15 cellular contexts compared by ENCODE assay signal in the genomic region with DNA sequence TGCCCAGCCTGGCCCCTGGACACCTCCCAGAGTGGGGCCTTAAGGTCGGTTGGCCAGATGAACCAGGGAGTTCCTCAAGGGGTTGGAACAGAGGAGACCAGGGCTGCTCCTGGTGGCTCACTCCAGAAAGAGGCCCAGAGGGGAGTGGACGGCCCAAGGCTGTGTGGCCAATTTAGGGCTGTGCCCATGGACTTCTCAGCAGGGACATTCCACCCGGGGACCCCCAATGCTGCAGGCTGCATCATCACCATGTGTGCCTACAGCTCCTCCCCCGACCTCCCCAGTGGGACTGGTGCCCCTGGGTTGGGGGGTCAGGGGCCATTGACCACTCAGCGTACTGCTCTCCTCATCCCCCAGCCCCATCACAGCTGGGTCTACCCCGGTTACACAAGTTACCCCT. TPM values are rescaled to one million over a fixed set of nuclear protein-coding genes. Genes with fewer than 3 reads are reported as not detected.
A peak's percentile ranks its signal among the peaks of the same experiment; 100 is the strongest.
DNase-seq lines count a peak whose midpoint lies in the region; ATAC-seq and TF ChIP-seq lines count a peak whose summit lies in the region.
"Had no signal": no experiment of that assay in that cellular context is flagged by ENCODE, and none has a peak within 500 bp of the region (broad histone marks: within the 10 kb centered on the region; RNA-seq: fewer than 3 reads in every experiment).

No MANE protein-coding gene starts in this region.

- H2BK5ac ChIP-seq in trophoblast cell (ENCODE audit: low read depth, low read length, poor library complexity) = peak overlapping the region; percentile 58

- H3K4me1 Mint-ChIP-seq in endodermal cell = peaks cover 18% of the 10 kb centered on the region
- H3K4me1 Mint-ChIP-seq: CD4-positive, alpha-beta memory T cell had no signal

- H3K9me3 ChIP-seq in BLaER1 treated with 17β-estradiol and CSF1 and Interleukin-3, amounts not matched to agents 10 nM and 100 nM (replicated peaks in 1 of 11) = no peaks in the 10 kb centered on the region
- H3K9me3 ChIP-seq in endodermal cell (ENCODE audit: control insufficient read depth, low read length) (no peaks in the 10 kb centered on the region), trophoblast cell (ENCODE audit: insufficient read depth, low read depth, low read length) (no peaks in the 10 kb centered on the region), aorta (ENCODE audit: control insufficient read depth, low read length) (no peaks in the 10 kb centered on the region)

- H3K4ac ChIP-seq in trophoblast cell (ENCODE audit: low read depth, low read length) = no peak overlapping the region

- H3K79me2 ChIP-seq in trophoblast cell (ENCODE audit: control insufficient read depth, insufficient read depth, low read length, poor library complexity) = peaks cover 3% of the 10 kb centered on the region

- no peaks in the 10 kb centered on the region for H3K27me3 ChIP-seq in BLaER1 treated with 17β-estradiol and CSF1 and Interleukin-3, amounts not matched to agents 10 nM and 100 nM
- H3K27me3 ChIP-seq in endodermal cell (ENCODE audit: control insufficient read depth, insufficient read depth, low read length, poor library complexity, severe bottlenecking) (no peaks in the 10 kb centered on the region), trophoblast cell (ENCODE audit: insufficient read depth, low read length) (no peaks in the 10 kb centered on the region), aorta (ENCODE audit: control insufficient read depth in 1 of 2, insufficient read depth in 2 of 2, low read length in 1 of 2) (no peaks in the 10 kb centered on the region)

- H3K4me1 ChIP-seq in BLaER1 treated with 17β-estradiol and CSF1 and Interleukin-3, amounts not matched to agents 10 nM and 100 nM = peaks cover 36 to 81% (median 72%) of the 10 kb centered on the region in 10 experiments
- peaks cover 4% of the 10 kb centered on the region for H3K4me1 ChIP-seq in endodermal cell (ENCODE audit: control insufficient read depth, insufficient read depth, low read length)
- H3K4me1 ChIP-seq in trophoblast cell (ENCODE audit: control insufficient read depth in 1 of 2, insufficient read depth in 2 of 2, low read length in 2 of 2) = peaks cover 36 to 50% of the 10 kb centered on the region in 2 experiments
- H3K4me1 ChIP-seq in aorta (ENCODE audit: control insufficient read depth in 1 of 2, insufficient read depth in 2 of 2, low read length in 2 of 2) = no peaks in the 10 kb centered on the region

- WGBS in endodermal cell (ENCODE audit: insufficient coverage in 1 of 2, insufficient read length in 1 of 2), 2 experiments = 77 to 86% methylated on average over 3 to 6 of the region's 6 CpGs
- WGBS in trophoblast cell (ENCODE audit: extremely low coverage, insufficient coverage, insufficient read length) = no CpG with 5 or more reads among the region's 6 CpGs
- 74 to 78% methylated on average over 6 of the region's 6 CpGs for WGBS in aorta, 2 donors

- H2BK120ac ChIP-seq in trophoblast cell (ENCODE audit: insufficient read depth, low read length, poor library complexity) = peak overlapping the region; percentile 56

- ATAC-seq in aorta (ENCODE audit: low FRiP score) (peak; percentile 5), HG03159 (IDR thresholded peaks at IDR 0.05; ENCODE audit: unreplicated experiment) (no peak)

- no peaks in the 10 kb centered on the region for H3K36me3 ChIP-seq in BLaER1 treated with 17β-estradiol and CSF1 and Interleukin-3, amounts not matched to agents 10 nM and 100 nM
- no peaks in the 10 kb centered on the region for H3K36me3 ChIP-seq in endodermal cell (ENCODE audit: control insufficient read depth, insufficient read depth, low read length)
- H3K36me3 ChIP-seq in trophoblast cell (ENCODE audit: control insufficient read depth in 1 of 2, insufficient read depth in 2 of 2, low read length in 2 of 2) = no peaks in the 10 kb centered on the region
- no peaks in the 10 kb centered on the region for H3K36me3 ChIP-seq in aorta (ENCODE audit: control insufficient read depth in 1 of 2, insufficient read depth in 2 of 2, low read length in 1 of 2)

- no peak overlapping the region for H3K4me3 Mint-ChIP-seq in endodermal cell
- H3K4me3 Mint-ChIP-seq: CD4-positive, alpha-beta memory T cell had no signal

- peak overlapping the region in 8 of 11 experiments; percentile 7 to 85 (median 52); a peak in 9 of 22 replicates for H3K9ac ChIP-seq in BLaER1 treated with 17β-estradiol and CSF1 and Interleukin-3, amounts not matched to agents 10 nM and 100 nM
- H3K9ac ChIP-seq in endodermal cell (ENCODE audit: extremely low read depth, low read length, poor library complexity, severe bottlenecking) (no peak overlapping the region), trophoblast cell (ENCODE audit: low read length) (no peak overlapping the region)

- H3K18ac ChIP-seq in trophoblast cell (ENCODE audit: low read length) = peak overlapping the region; percentile 72

- peaks cover 3% of the 10 kb centered on the region for H3K27me3 Mint-ChIP-seq in endodermal cell (ENCODE audit: insufficient read depth)

- peaks cover 31% of the 10 kb centered on the region for H3K79me1 ChIP-seq in trophoblast cell (ENCODE audit: low read length)

- peak overlapping the region; percentile 79 for H4K91ac ChIP-seq in trophoblast cell (ENCODE audit: low read depth, low read length)

- H3K4me3 ChIP-seq in BLaER1 treated with 17β-estradiol and CSF1 and Interleukin-3, amounts not matched to agents 10 nM and 100 nM = no peak overlapping the region
- H3K4me3 ChIP-seq in endodermal cell (ENCODE audit: low read length) = no peak overlapping the region
- H3K4me3 ChIP-seq in trophoblast cell (ENCODE audit: low read depth, low read length) = no peak overlapping the region
- no peak overlapping the region for H3K4me3 ChIP-seq in aorta (ENCODE audit: low read length in 2 of 2)

- DNase-seq in endodermal cell (no peak), trophoblast cell (no peak), aorta (no peak), amniotic stem cell (lab: John Stamatoyannopoulos, UW) (no peak)
- DNase-seq in activated CD4-positive, alpha-beta T cell treated with anti-CD3 and anti-CD28 coated beads for 48 hours = no peak
- DNase-seq: 8988T; ACHN; CD4-positive, alpha-beta memory T cell; DMS153; DND-41; GDM1 had no signal

- peak overlapping the region in 9 of 11 experiments; percentile 8 to 97 (median 82); a peak in 17 of 22 replicates for H3K27ac ChIP-seq in BLaER1 treated with 17β-estradiol and CSF1 and Interleukin-3, amounts not matched to agents 10 nM and 100 nM
- H3K27ac ChIP-seq in endodermal cell (ENCODE audit: low read depth, low read length) = peak overlapping the region; percentile 53
- no peak overlapping the region for H3K27ac ChIP-seq in trophoblast cell (ENCODE audit: low read depth, low read length)
- H3K27ac ChIP-seq in aorta (ENCODE audit: low read depth in 1 of 2, low read length in 2 of 2) = no peak overlapping the region
- H3K27ac ChIP-seq: C4-2B, HL-60 had no signal

- H3K36me3 Mint-ChIP-seq in endodermal cell (ENCODE audit: low read depth) = no peaks in the 10 kb centered on the region
- H3K36me3 Mint-ChIP-seq: CD4-positive, alpha-beta memory T cell had no signal

- H3K4me2 ChIP-seq in BLaER1 treated with 17β-estradiol and CSF1 and Interleukin-3, amounts not matched to agents 10 nM and 100 nM = peak overlapping the region; percentile 33 to 96 (median 84)
- H3K4me2 ChIP-seq in trophoblast cell (ENCODE audit: low read length) = no peak overlapping the region

- peak overlapping the region; percentile 94 for H2BK12ac ChIP-seq in trophoblast cell (ENCODE audit: low read length)

- no peak overlapping the region for H4K12ac ChIP-seq in trophoblast cell (ENCODE audit: low read depth, low read length)

- H3K27ac Mint-ChIP-seq in endodermal cell = no peak overlapping the region
- H3K27ac Mint-ChIP-seq: CD4-positive, alpha-beta memory T cell had no signal

- intact Hi-C loops in aorta (cut with DNase I) = no loop called here

- H3K14ac ChIP-seq in trophoblast cell (ENCODE audit: low read length) = peak overlapping the region; percentile 82

- H4K8ac ChIP-seq in trophoblast cell (ENCODE audit: low read depth, low read length) = peak overlapping the region; percentile 52

- no peaks in the 10 kb centered on the region for H3K9me3 Mint-ChIP-seq in endodermal cell
- H3K9me3 Mint-ChIP-seq: CD4-positive, alpha-beta memory T cell had no signal

- peak overlapping the region; percentile 83 for H2AK5ac ChIP-seq in trophoblast cell (ENCODE audit: low read length)

- no peak overlapping the region for H2AFZ ChIP-seq in trophoblast cell (ENCODE audit: insufficient read depth, low read length, poor library complexity)

- no peak for TF ChIP-seq CTCF in endodermal cell (conservative IDR thresholded peaks at IDR 0.05)

- H4K20me1 ChIP-seq in BLaER1 treated with 17β-estradiol and CSF1 and Interleukin-3, amounts not matched to agents 10 nM and 100 nM = no peaks in the 10 kb centered on the region

- no peak overlapping the region for H3K23ac ChIP-seq in trophoblast cell (ENCODE audit: low read length)

RNA-seq across cellular contexts. Expression of gene CYP46A1, which starts 17.6 kb away (rescaled TPM):
- total RNA-seq in endodermal cell (under 1 TPM; 0.55 to 0.57 TPM), aorta (1 to 10 TPM in 1 of 2 donors, under 1 TPM in 1; 0.68 to 3.7 TPM)
- 4.1 TPM for polyA plus RNA-seq in endodermal cell (2013, experiment 1 of 2)
- polyA plus RNA-seq in endodermal cell (2013, experiment 2 of 2) = 4.8 TPM
- 0.35 and 0.41 TPM in 2 replicates for polyA plus RNA-seq in trophoblast cell (2013)
- under 1 TPM in 1 of 2 donors, not detected in 1; 0.97 TPM for polyA plus RNA-seq in aorta
- polyA plus RNA-seq: CD4-positive, alpha-beta memory T cell had no signal

RNA-seq across cellular contexts. Expression of gene HHIPL1, which starts 21.6 kb away (rescaled TPM):
- total RNA-seq in endodermal cell = 1 to 10 TPM; 3.0 to 3.4 TPM
- 1.8 TPM for polyA plus RNA-seq in endodermal cell (2013, experiment 1 of 2)
- 2.3 TPM for polyA plus RNA-seq in endodermal cell (2013, experiment 2 of 2)
- 1.3 and 1.5 TPM in 2 replicates for polyA plus RNA-seq in trophoblast cell (2013)
- total RNA-seq in aorta = 1 to 10 TPM; 2.5 to 7.7 TPM
- under 1 TPM; 0.51 to 0.63 TPM for polyA plus RNA-seq in aorta
- polyA plus RNA-seq: CD4-positive, alpha-beta memory T cell had no signal

Comparison
In these comparisons a context has a peak if more than half of its experiments do, and no peak if none do; other contexts are left out.
1. H3K27ac ChIP-seq: peak in BLaER1 treated with 17β-estradiol and CSF1 and Interleukin-3, amounts not matched to agents 10 nM and 100 nM (9 of 11) and endodermal cell (single experiment); none in trophoblast cell (single experiment) and aorta (0 of 2).
2. H3K9ac ChIP-seq: peak in BLaER1 treated with 17β-estradiol and CSF1 and Interleukin-3, amounts not matched to agents 10 nM and 100 nM (8 of 11); none in endodermal cell (single experiment) and trophoblast cell (single experiment).